8 cellular contexts compared by ENCODE assay signal in genomic region chr5:10353241-10354047, GRCh38. TPM values are rescaled to one million over a fixed set of nuclear protein-coding genes. Genes with fewer than 3 reads are reported as not detected.
DNase-seq lines count a peak whose midpoint lies in the region; ATAC-seq and TF ChIP-seq lines count a peak whose summit lies in the region.

Gene MARCHF6, plus strand, starts transcription at chr5:10353695. Its CDS starts 204 bp downstream, at chr5:10353899.

- peak within 1 kb of the TSS; percentile 78 for H3K9ac ChIP-seq in OCI-LY3 (ENCODE audit: low read length)

- peak within 1 kb of the TSS; percentile 99 for H3K27ac Mint-ChIP-seq in Calu3 (ENCODE audit: unreplicated experiment)

- no TSS peak for BruUV-seq in Calu3 (replicated peaks; lab: Mats Ljungman, UMichigan)

- DNase-seq in Calu3 (peak; percentile 96), HuH-7.5 (ENCODE audit: low spot score) (peak; percentile 35), activated T-cell treated with anti-CD3 and anti-CD28 coated beads for 1 hour (ENCODE audit: low read depth) (peak; percentile 97), epidermal melanocyte (ENCODE audit: insufficient read length, low spot score) (peak; percentile 36), middle frontal gyrus (ENCODE audit: extremely low spot score, low spot score) (peak; percentile 82)
- DNase-seq in stimulated activated CD8-positive, alpha-beta memory T cell treated with anti-CD3 and anti-CD28 coated beads, Interleukin-2, amount 100 ng/mL, for 1 hour (ENCODE audit: low read depth in 2 of 2) = peak; percentile 89 to 93

- no peaks in the 10 kb centered on the region for H3K27me3 ChIP-seq in OCI-LY3 (ENCODE audit: low read depth, low read length)

- no peak for TF ChIP-seq CTCF in Calu3 (IDR thresholded peaks at IDR 0.05; ENCODE audit: unreplicated experiment)
- no peak for TF ChIP-seq CTCF in OCI-LY3 (IDR thresholded peaks at IDR 0.05; ENCODE audit: low read depth, low read length)

- H3K27me3 Mint-ChIP-seq in Calu3 (ENCODE audit: unreplicated experiment) = no peaks in the 10 kb centered on the region

- CTCF ChIA-PET in Calu3 (lab: Charles Lee) = interaction anchor here (0.6 to 1.0 kb wide), 5 partner anchors 11 to 146 kb away, joined by 3 to 7 read pairs (median 4); no protein-coding TSS in a partner anchor

- H3K9me3 ChIP-seq in OCI-LY3 (ENCODE audit: insufficient read depth, low read length) = no peaks in the 10 kb centered on the region

- peak within 1 kb of the TSS; percentile 94 for H3K27ac ChIP-seq in OCI-LY3 (ENCODE audit: low read length)

- H3K9me3 Mint-ChIP-seq in Calu3 (ENCODE audit: low read depth, unreplicated experiment) = no peaks in the 10 kb centered on the region

- peak; percentile 87 for ATAC-seq in GM21526 (IDR thresholded peaks at IDR 0.05; ENCODE audit: low FRiP score, unreplicated experiment)

- peaks cover 35% of the 10 kb centered on the region for H3K4me1 ChIP-seq in OCI-LY3 (ENCODE audit: low read length)

- H3K4me3 ChIP-seq in OCI-LY3 (ENCODE audit: low read length) = peak within 1 kb of the TSS; percentile 99

- H3K4me1 Mint-ChIP-seq in Calu3 (ENCODE audit: low read depth, unreplicated experiment) = peaks cover 26% of the 10 kb centered on the region

- intact Hi-C loops in Calu3 (cut with micrococcal nuclease; ENCODE audit: unreplicated experiment) = loop anchor here (2.0 kb wide), 1 partner anchor 69 kb away; no protein-coding TSS in a partner anchor

- H3K4me3 Mint-ChIP-seq in Calu3 (ENCODE audit: low read depth, unreplicated experiment) = peak within 1 kb of the TSS; percentile 93

- H3K36me3 ChIP-seq in OCI-LY3 (replicated peaks; ENCODE audit: low read depth, low read length) = no peaks in the 10 kb centered on the region

- H3K4me2 ChIP-seq in OCI-LY3 (ENCODE audit: low read length) = peak within 1 kb of the TSS; percentile 87

- peaks cover 40% of the 10 kb centered on the region for H3K36me3 Mint-ChIP-seq in Calu3 (ENCODE audit: insufficient read depth, unreplicated experiment)

- H4K20me1 ChIP-seq in OCI-LY3 (ENCODE audit: insufficient read depth, low read length) = peaks cover 31% of the 10 kb centered on the region

- H3K79me2 ChIP-seq in OCI-LY3 (ENCODE audit: low read length) = peaks cover 52% of the 10 kb centered on the region

- H2AFZ ChIP-seq in OCI-LY3 (ENCODE audit: low read depth, low read length) = 0 out of 2 replicates have a peak within 1 kb of the TSS, but pooled peaks have one; percentile 26

RNA-seq across cellular contexts. Expression of gene MARCHF6, which starts in this region (rescaled TPM):
- 155 and 160 TPM in 2 replicates for total RNA-seq in Calu3 (2022)

Comparison
In these comparisons a context has a peak if more than half of its experiments do, and no peak if none do; other contexts are left out.
1. Peak in every context shown above with its lines: DNase-seq, ATAC-seq, H3K4me3 ChIP-seq and H3K27ac ChIP-seq.
2. DNase-seq: peak in every context shown above with its lines; median percentile 97 in activated T-cell treated with anti-CD3 and anti-CD28 coated beads for 1 hour; 96 in Calu3; 91 in stimulated activated CD8-positive, alpha-beta memory T cell treated with anti-CD3 and anti-CD28 coated beads, Interleukin-2, amount 100 ng/mL, for 1 hour; 82 in middle frontal gyrus; 36 in epidermal melanocyte; 35 in HuH-7.5.